Comparison of ENCODE assay signal across 13 cellular contexts in genomic region chr7:7564323-7564780, GRCh38. TPM values are rescaled to one million over a fixed set of nuclear protein-coding genes. Genes with fewer than 3 reads are reported as not detected.
DNase-seq lines count a peak whose midpoint lies in the region; ATAC-seq and TF ChIP-seq lines count a peak whose summit lies in the region.
"Had no signal": no experiment of that assay in that cellular context is flagged by ENCODE, and none has a peak within 500 bp of the region (broad histone marks: within the 10 kb centered on the region; RNA-seq: fewer than 3 reads in every experiment).

No MANE protein-coding gene starts in this region.

- TF ChIP-seq CTCF in PC-9 (conservative IDR thresholded peaks at IDR 0.05) (no peak), endodermal cell (conservative IDR thresholded peaks at IDR 0.05) (no peak), prostate gland (IDR thresholded peaks at IDR 0.05) (no peak)

- H3K9me2 ChIP-seq in PC-9 (ENCODE audit: insufficient read depth) = no peaks in the 10 kb centered on the region

- no peaks in the 10 kb centered on the region for H3K27me3 ChIP-seq in PC-9 (ENCODE audit: insufficient read depth, low read depth)
- no peaks in the 10 kb centered on the region for H3K27me3 ChIP-seq in endodermal cell (ENCODE audit: control insufficient read depth, insufficient read depth, low read length, poor library complexity, severe bottlenecking)
- no peaks in the 10 kb centered on the region for H3K27me3 ChIP-seq in prostate gland (replicated peaks; ENCODE audit: insufficient read depth)

- intact Hi-C loops in PC-9 (cut with micrococcal nuclease; ENCODE audit: unreplicated experiment) = loop anchor here (10.0 kb wide), 1 partner anchor 1050 kb away; no protein-coding TSS in a partner anchor
- intact Hi-C loops in prostate gland (cut with DNase I) = loop anchor here (10.0 kb wide), 2 partner anchors 380 to 650 kb away; partner anchors contain the start of gene C1GALT1

- H3K9me3 Mint-ChIP-seq in endodermal cell = peaks cover 17% of the 10 kb centered on the region

- H3K27ac ChIP-seq in PC-9 (peak overlapping the region; percentile 97), endodermal cell (ENCODE audit: low read depth, low read length) (no peak overlapping the region), prostate gland (peak overlapping the region; percentile 92 to 98)

- no peak overlapping the region for H2AFZ ChIP-seq in PC-9

- peaks cover 18% of the 10 kb centered on the region for H3K4me1 Mint-ChIP-seq in endodermal cell

- DNase-seq in GM03348 (ENCODE audit: low spot score) = peak; percentile 64
- DNase-seq in PC-9 = peak; percentile 65 to 99
- DNase-seq in endodermal cell = no peak
- no peak for DNase-seq in prostate gland (ENCODE audit: low spot score)
- DNase-seq in left lobe of liver (ENCODE audit: low spot score) = no peak
- DNase-seq in iPS-NIHi11 (ENCODE audit: low spot score) = no peak
- DNase-seq: activated naive CD4-positive, alpha-beta T cell treated with anti-CD3 and anti-CD28 coated beads, Interleukin-2, amount 50 U/mL, for 16 hours; NCI-H2081 had no signal

- peaks cover 5% of the 10 kb centered on the region; the same call in 1 of the 2 replicates for H3K9me3 ChIP-seq in PC-9 (ENCODE audit: insufficient read depth, low read depth)
- H3K9me3 ChIP-seq in endodermal cell (ENCODE audit: control insufficient read depth, low read length) = peaks cover 12% of the 10 kb centered on the region
- no peaks in the 10 kb centered on the region for H3K9me3 ChIP-seq in prostate gland

- H3K27me3 Mint-ChIP-seq in endodermal cell (ENCODE audit: insufficient read depth) = no peaks in the 10 kb centered on the region

- 89 to 95% methylated on average over 3 of the region's 3 CpGs for WGBS in endodermal cell (ENCODE audit: insufficient coverage in 1 of 2, insufficient read length in 1 of 2), 2 experiments
- WGBS in prostate gland = 68% methylated on average over 3 of the region's 3 CpGs

- CTCF ChIA-PET in PC-9 (lab: Charles Lee) = interaction anchor here (0.6 to 1.2 kb wide), 3 partner anchors 148 to 732 kb away, joined by 3 to 4 read pairs (median 3); no protein-coding TSS in a partner anchor

- POLR2A ChIA-PET in PC-9 (lab: Charles Lee; ENCODE audit: unreplicated experiment) = interaction anchor here (0.5 to 0.7 kb wide), 5 partner anchors 236 to 1281 kb away, joined by 3 to 6 read pairs (median 5); no protein-coding TSS in a partner anchor

- H3K4me2 ChIP-seq in PC-9 = peak overlapping the region; percentile 97

- H3K4me3 Mint-ChIP-seq in endodermal cell = no peak overlapping the region
- H3K4me3 Mint-ChIP-seq: nephron had no signal

- peaks cover 48% of the 10 kb centered on the region for H3F3A ChIP-seq in PC-9 (ENCODE audit: insufficient read depth, low read depth)

- H3K4me1 ChIP-seq in PC-9 (replicated peaks; ENCODE audit: insufficient read depth) (peaks cover 58% of the 10 kb centered on the region), endodermal cell (ENCODE audit: control insufficient read depth, insufficient read depth, low read length) (peaks cover 8% of the 10 kb centered on the region), prostate gland (replicated peaks) (peaks cover 4% of the 10 kb centered on the region)

- H3K36me3 ChIP-seq in PC-9 (ENCODE audit: low read depth) (peaks cover 3% of the 10 kb centered on the region), endodermal cell (ENCODE audit: control insufficient read depth, insufficient read depth, low read length) (peaks cover 6% of the 10 kb centered on the region), prostate gland (no peaks in the 10 kb centered on the region)

- peaks cover 24% of the 10 kb centered on the region for H3K36me3 Mint-ChIP-seq in endodermal cell (ENCODE audit: low read depth)

- TF ChIP-seq POLR2A in prostate gland (IDR thresholded peaks at IDR 0.05) = no peak

- no TSS peak for BruUV-seq in PC-9 (replicated peaks; lab: Mats Ljungman, UMichigan)

- H3K79me2 ChIP-seq in PC-9 (ENCODE audit: low read depth) = peaks cover 23% of the 10 kb centered on the region

- ATAC-seq in GM21367 (IDR thresholded peaks at IDR 0.05; ENCODE audit: unreplicated experiment) (no peak), left lobe of liver (no peak), HG03196 (IDR thresholded peaks at IDR 0.05; ENCODE audit: unreplicated experiment) (no peak)

- H3K9ac ChIP-seq in endodermal cell (ENCODE audit: extremely low read depth, low read length, poor library complexity, severe bottlenecking) = no peak overlapping the region

- H3K4me3 ChIP-seq in PC-9 (peak overlapping the region; percentile 14; the same call in 1 of the 2 replicates), endodermal cell (ENCODE audit: low read length) (peak overlapping the region; percentile 65), prostate gland (no peak overlapping the region)

- H3K27ac Mint-ChIP-seq in endodermal cell = no peak overlapping the region

- H4K20me1 ChIP-seq in PC-9 (ENCODE audit: insufficient read depth) = peaks cover 7% of the 10 kb centered on the region; the same call in 1 of the 2 replicates

RNA-seq across cellular contexts. Expression of gene MIOS, which starts 2.3 kb away (rescaled TPM):
- total RNA-seq in PC-9 (2021) = 35.8 and 42.0 TPM in 2 replicates
- total RNA-seq in endodermal cell = 10 to 100 TPM; 53.3 to 55.8 TPM
- polyA plus RNA-seq in endodermal cell (2013, experiment 1 of 2) = 30.4 TPM
- 31.4 TPM for polyA plus RNA-seq in endodermal cell (2013, experiment 2 of 2)
- 10 to 100 TPM; 52.3 to 85.6 TPM for total RNA-seq in prostate gland
- total RNA-seq in left lobe of liver = 14.4 TPM

RNA-seq across cellular contexts. Expression of gene COL28A1, which starts 28.7 kb away (rescaled TPM):
- total RNA-seq in PC-9 (2021) (0.83 and 2.2 TPM in 2 replicates), endodermal cell (1 to 10 TPM in 1 of 2 donors, under 1 TPM in 1; 0.44 to 1.2 TPM), prostate gland (1 to 10 TPM; 1.8 to 6.2 TPM), left lobe of liver (0.58 TPM)
- polyA plus RNA-seq in endodermal cell (2013, experiment 1 of 2) = 0.46 TPM
- 0.37 TPM for polyA plus RNA-seq in endodermal cell (2013, experiment 2 of 2)
- total RNA-seq: glomerular endothelial cell; T-helper 2 cell treated with Interferon-gamma antibody and Interleukin-4, amounts not matched to agents 100 ng/mL and 5 ng/mL, for 36 hours had no signal

Comparison
In these comparisons a context has a peak if more than half of its experiments do, and no peak if none do; other contexts are left out.
1. DNase-seq: peak in GM03348 (single experiment) and PC-9 (2 of 2); none in endodermal cell (single experiment), prostate gland (single experiment), left lobe of liver (single experiment) and iPS-NIHi11 (single experiment).
2. H3K4me3 ChIP-seq: peak in PC-9 (single experiment) and endodermal cell (single experiment); none in prostate gland (0 of 2).